33 cellular contexts compared by ENCODE assay signal in the genomic region with DNA sequence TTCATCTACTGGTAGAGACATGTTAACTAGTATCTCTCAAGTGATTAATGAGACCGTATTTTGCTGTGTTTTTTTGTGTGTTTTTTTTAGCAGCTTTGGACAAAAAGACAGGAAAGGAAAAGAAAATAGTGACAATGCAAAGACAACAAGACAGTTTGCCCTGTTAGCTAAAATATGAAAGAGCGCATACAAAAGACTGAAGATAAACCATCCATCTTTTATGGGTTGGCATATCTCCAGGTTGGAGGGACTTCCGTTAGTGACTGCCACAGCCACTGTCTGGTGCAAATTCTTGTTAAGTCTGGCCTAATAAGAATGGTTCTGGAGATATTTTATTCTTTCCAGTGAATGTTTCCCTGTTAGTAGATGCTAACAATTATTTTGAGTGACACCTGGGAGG.
"Had no signal": no experiment of that assay in that cellular context is flagged by ENCODE, and none has a peak within 500 bp of the region (broad histone marks: within the 10 kb centered on the region; RNA-seq: fewer than 3 reads in every experiment).

No MANE protein-coding gene starts in this region.

- H3K4me1 Mint-ChIP-seq: activated B cell treated with CpG ODN at 0.5 μM for 24 hours; activated CD4-positive, alpha-beta T cell treated with anti-CD3 and anti-CD28 coated beads, Interleukin-2, amount 10 ng/mL, durations not matched to agents 24 days and 14 days; activated CD8-positive, alpha-beta memory T cell treated with anti-CD3 and anti-CD28 coated beads, Interleukin-2, amount 10 ng/mL, durations not matched to agents 7 days and 5 days; activated naive CD4-positive, alpha-beta T cell treated with anti-CD3 and anti-CD28 coated beads, Interleukin-2, amount 10 ng/mL, durations not matched to agents 7 days and 5 days; activated naive CD4-positive, alpha-beta T cell treated with anti-CD3 and anti-CD28 coated beads, Interleukin-2, amount 50 U/mL, for 24 hours; activated naive CD8-positive, alpha-beta T cell treated with anti-CD3 and anti-CD28 coated beads, Interleukin-2, amount 10 ng/mL, durations not matched to agents 7 days and 5 days; activated naive CD8-positive, alpha-beta T cell treated with anti-CD3 and anti-CD28 coated beads, Interleukin-2, amount 50 U/mL, for 24 hours; central memory CD8-positive, alpha-beta T cell had no signal

- H3K27me3 Mint-ChIP-seq: activated B cell treated with CpG ODN at 0.5 μM for 24 hours; activated CD4-positive, alpha-beta memory T cell treated with anti-CD3 and anti-CD28 coated beads for 36 hours; activated CD4-positive, alpha-beta T cell treated with anti-CD3 and anti-CD28 coated beads, Interleukin-2, amount 10 ng/mL, durations not matched to agents 24 days and 14 days; activated CD8-positive, alpha-beta memory T cell treated with anti-CD3 and anti-CD28 coated beads, Interleukin-2, amount 10 ng/mL, durations not matched to agents 7 days and 5 days; activated CD8-positive, alpha-beta T cell treated with anti-CD3 and anti-CD28 coated beads for 36 hours; activated naive CD4-positive, alpha-beta T cell treated with anti-CD3 and anti-CD28 coated beads, Interleukin-2, amount 10 ng/mL, durations not matched to agents 7 days and 5 days; activated naive CD4-positive, alpha-beta T cell treated with anti-CD3 and anti-CD28 coated beads, Interleukin-2, amount 50 U/mL, for 24 hours; activated naive CD8-positive, alpha-beta T cell; activated naive CD8-positive, alpha-beta T cell treated with anti-CD3 and anti-CD28 coated beads, Interleukin-2, amount 10 ng/mL, durations not matched to agents 7 days and 5 days; activated naive CD8-positive, alpha-beta T cell treated with anti-CD3 and anti-CD28 coated beads, Interleukin-2, amount 50 U/mL, for 24 hours; activated T-cell treated with anti-CD3 and anti-CD28 coated beads, Interleukin-2, amount 50 U/mL, for 24 hours; brain; central memory CD8-positive, alpha-beta T cell had no signal

- H3K9me3 Mint-ChIP-seq: activated B cell treated with CpG ODN at 0.5 μM for 24 hours; activated CD4-positive, alpha-beta memory T cell treated with anti-CD3 and anti-CD28 coated beads for 36 hours; activated CD4-positive, alpha-beta T cell treated with anti-CD3 and anti-CD28 coated beads, Interleukin-2, amount 10 ng/mL, durations not matched to agents 24 days and 14 days; activated CD8-positive, alpha-beta T cell treated with anti-CD3 and anti-CD28 coated beads for 36 hours; activated naive CD4-positive, alpha-beta T cell treated with anti-CD3 and anti-CD28 coated beads, Interleukin-2, amount 10 ng/mL, durations not matched to agents 7 days and 5 days; activated naive CD4-positive, alpha-beta T cell treated with anti-CD3 and anti-CD28 coated beads, Interleukin-2, amount 50 U/mL, for 24 hours; activated naive CD8-positive, alpha-beta T cell treated with anti-CD3 and anti-CD28 coated beads, Interleukin-2, amount 10 ng/mL, durations not matched to agents 7 days and 5 days; activated naive CD8-positive, alpha-beta T cell treated with anti-CD3 and anti-CD28 coated beads, Interleukin-2, amount 50 U/mL, for 24 hours; activated T-cell treated with anti-CD3 and anti-CD28 coated beads, Interleukin-2, amount 50 U/mL, for 24 hours; activated T-helper 2 cell treated with anti-CD3 and anti-CD28 coated beads, Interferon-gamma antibody, Interleukin-2, Interleukin-4, amounts not matched to agents 10 μg/mL and 5 μg/mL and 100 μg/mL, durations not matched to agents 14 hours and 24 hours and 36 hours; brain; central memory CD8-positive, alpha-beta T cell; T-helper 1 cell treated with Interleukin-12 subunit alpha and Interleukin-12 subunit beta and Interleukin-4 antibody, amounts not matched to agents 30 μg/mL and 1 μg/mL, for 36 hours; T-helper 2 cell treated with Interferon-gamma antibody and Interleukin-4, amounts not matched to agents 5 μg/mL and 100 μg/mL, for 36 hours had no signal

- DNase-seq: activated B cell treated with CpG ODN at 0.5 μM for 24 hours; activated CD4-positive, alpha-beta memory T cell treated with anti-CD3 and anti-CD28 coated beads for 36 hours; activated CD4-positive, alpha-beta T cell treated with anti-CD3 and anti-CD28 coated beads for 4 hours; activated CD4-positive, alpha-beta T cell treated with anti-CD3 and anti-CD28 coated beads, Interleukin-2, amount 10 ng/mL, durations not matched to agents 24 days and 14 days; activated CD4-positive, alpha-beta T cell treated with anti-CD3 and anti-CD28 coated beads, Interleukin-2, amount 50 U/mL, for 1 hour; activated CD4-positive, alpha-beta T cell treated with anti-CD3 and anti-CD28 coated beads, Interleukin-2, amount 50 U/mL, for 4 hours; activated CD4-positive, CD25-positive, alpha-beta regulatory T cell treated with anti-CD3 and anti-CD28 coated beads, Interleukin-2, amount 50 U/mL, for 72 hours; activated CD8-positive, alpha-beta memory T cell treated with anti-CD3 and anti-CD28 coated beads for 24 hours; activated CD8-positive, alpha-beta memory T cell treated with anti-CD3 and anti-CD28 coated beads, Interleukin-2, amount 10 ng/mL, durations not matched to agents 7 days and 5 days; activated CD8-positive, alpha-beta memory T cell treated with anti-CD3 and anti-CD28 coated beads, Interleukin-2, amount 50 U/mL, for 48 hours; activated CD8-positive, alpha-beta T cell treated with anti-CD3 and anti-CD28 coated beads for 36 hours; activated effector memory CD4-positive, alpha-beta T cell treated with Interleukin-2 at 50 U/mL for 16 hours; activated gamma-delta T cell; activated naive CD4-positive, alpha-beta T cell treated with anti-CD3 and anti-CD28 coated beads, Interleukin-2, amount 10 ng/mL, durations not matched to agents 7 days and 5 days; activated naive CD4-positive, alpha-beta T cell treated with Interleukin-2 at 50 U/mL for 16 hours; activated naive CD8-positive, alpha-beta T cell treated with anti-CD3 and anti-CD28 coated beads, Interleukin-2, amount 10 ng/mL, durations not matched to agents 7 days and 5 days; activated naive CD8-positive, alpha-beta T cell treated with anti-CD3 and anti-CD28 coated beads, Interleukin-2, amount 50 U/mL, for 24 hours; activated T-cell treated with anti-CD3 and anti-CD28 coated beads, Interleukin-2, amount 50 U/mL, for 24 hours; activated T-cell treated with anti-CD3 and anti-CD28 coated beads, Interleukin-2, amount 50 U/mL, for 48 hours; amygdala; anterior cingulate cortex; caudate nucleus; cerebellar nuclear complex; T-helper 1 cell; T-helper 2 cell; T-helper 9 cell had no signal

- H3K27ac Mint-ChIP-seq: activated B cell treated with CpG ODN at 0.5 μM for 24 hours; activated CD4-positive, alpha-beta memory T cell treated with anti-CD3 and anti-CD28 coated beads for 36 hours; activated CD4-positive, alpha-beta T cell treated with anti-CD3 and anti-CD28 coated beads, Interleukin-2, amount 10 ng/mL, durations not matched to agents 24 days and 14 days; activated CD8-positive, alpha-beta memory T cell treated with anti-CD3 and anti-CD28 coated beads, Interleukin-2, amount 10 ng/mL, durations not matched to agents 7 days and 5 days; activated CD8-positive, alpha-beta T cell treated with anti-CD3 and anti-CD28 coated beads for 36 hours; activated naive CD4-positive, alpha-beta T cell treated with anti-CD3 and anti-CD28 coated beads, Interleukin-2, amount 10 ng/mL, durations not matched to agents 7 days and 5 days; activated naive CD4-positive, alpha-beta T cell treated with anti-CD3 and anti-CD28 coated beads, Interleukin-2, amount 50 U/mL, for 24 hours; activated naive CD8-positive, alpha-beta T cell; activated naive CD8-positive, alpha-beta T cell treated with anti-CD3 and anti-CD28 coated beads, Interleukin-2, amount 10 ng/mL, durations not matched to agents 7 days and 5 days; activated naive CD8-positive, alpha-beta T cell treated with anti-CD3 and anti-CD28 coated beads, Interleukin-2, amount 50 U/mL, for 24 hours; activated T-cell treated with anti-CD3 and anti-CD28 coated beads, Interleukin-2, amount 50 U/mL, for 24 hours; activated T-helper 2 cell treated with anti-CD3 and anti-CD28 coated beads, Interferon-gamma antibody, Interleukin-2, Interleukin-4, amounts not matched to agents 10 μg/mL and 5 μg/mL and 100 μg/mL, durations not matched to agents 14 hours and 24 hours and 36 hours; T-helper 1 cell treated with Interleukin-12 subunit alpha and Interleukin-12 subunit beta and Interleukin-4 antibody, amounts not matched to agents 30 μg/mL and 1 μg/mL, for 36 hours; T-helper 2 cell treated with Interferon-gamma antibody and Interleukin-4, amounts not matched to agents 5 μg/mL and 100 μg/mL, for 36 hours had no signal

- H3K36me3 Mint-ChIP-seq: activated naive CD4-positive, alpha-beta T cell treated with anti-CD3 and anti-CD28 coated beads, Interleukin-2, amount 10 ng/mL, durations not matched to agents 7 days and 5 days had no signal

- ATAC-seq: activated CD8-positive, alpha-beta memory T cell treated with anti-CD3 and anti-CD28 coated beads, Interleukin-2, amount 10 ng/mL, durations not matched to agents 7 days and 5 days; activated CD8-positive, alpha-beta T cell treated with anti-CD3 and anti-CD28 coated beads for 36 hours; activated naive CD8-positive, alpha-beta T cell treated with anti-CD3 and anti-CD28 coated beads, Interleukin-2, amount 50 U/mL, for 24 hours had no signal

- H3K4me3 Mint-ChIP-seq: activated B cell treated with CpG ODN at 0.5 μM for 24 hours; activated CD4-positive, alpha-beta memory T cell treated with anti-CD3 and anti-CD28 coated beads for 36 hours; activated CD4-positive, alpha-beta T cell treated with anti-CD3 and anti-CD28 coated beads, Interleukin-2, amount 10 ng/mL, durations not matched to agents 24 days and 14 days; activated CD8-positive, alpha-beta memory T cell treated with anti-CD3 and anti-CD28 coated beads, Interleukin-2, amount 10 ng/mL, durations not matched to agents 7 days and 5 days; activated CD8-positive, alpha-beta T cell treated with anti-CD3 and anti-CD28 coated beads for 36 hours; activated naive CD4-positive, alpha-beta T cell treated with anti-CD3 and anti-CD28 coated beads, Interleukin-2, amount 10 ng/mL, durations not matched to agents 7 days and 5 days; activated naive CD4-positive, alpha-beta T cell treated with anti-CD3 and anti-CD28 coated beads, Interleukin-2, amount 50 U/mL, for 24 hours; activated naive CD8-positive, alpha-beta T cell; activated naive CD8-positive, alpha-beta T cell treated with anti-CD3 and anti-CD28 coated beads, Interleukin-2, amount 10 ng/mL, durations not matched to agents 7 days and 5 days; activated naive CD8-positive, alpha-beta T cell treated with anti-CD3 and anti-CD28 coated beads, Interleukin-2, amount 50 U/mL, for 24 hours; activated T-cell treated with anti-CD3 and anti-CD28 coated beads, Interleukin-2, amount 50 U/mL, for 24 hours; brain; central memory CD8-positive, alpha-beta T cell; T-helper 1 cell treated with Interleukin-12 subunit alpha and Interleukin-12 subunit beta and Interleukin-4 antibody, amounts not matched to agents 30 μg/mL and 1 μg/mL, for 36 hours; T-helper 2 cell treated with Interferon-gamma antibody and Interleukin-4, amounts not matched to agents 5 μg/mL and 100 μg/mL, for 36 hours had no signal
